Comparison of ENCODE assay signal across 1 cellular context in genomic region chr1:113041569-113042335, GRCh38.
TF ChIP-seq lines count a peak whose summit lies in the region.

No MANE protein-coding gene starts in this region.

TF ChIP-seq in K562, 482 proteins besides CTCF, POLR2A, EP300 and RAD21 (continued from another document and continues in another):
- no peak for TF ChIP-seq HINFP (tag; conservative IDR thresholded peaks at IDR 0.05; ENCODE audit: low read depth)
- TF ChIP-seq ZNF184 (CRISPR knock-in tag; IDR thresholded peaks at IDR 0.05): no peak
- TF ChIP-seq ZNF41 (CRISPR knock-in tag; conservative IDR thresholded peaks at IDR 0.05): no peak
- TF ChIP-seq MYBL2 (IDR thresholded peaks at IDR 0.05; ENCODE audit: low read depth): no peak
- TF ChIP-seq MYBL2 (CRISPR knock-in tag; IDR thresholded peaks at IDR 0.05; ENCODE audit: borderline replicate concordance): no peak
- TF ChIP-seq ZBTB1 (CRISPR knock-in tag; IDR thresholded peaks at IDR 0.05; ENCODE audit: borderline replicate concordance, low read depth): no peak
- TF ChIP-seq, protein P1, sequence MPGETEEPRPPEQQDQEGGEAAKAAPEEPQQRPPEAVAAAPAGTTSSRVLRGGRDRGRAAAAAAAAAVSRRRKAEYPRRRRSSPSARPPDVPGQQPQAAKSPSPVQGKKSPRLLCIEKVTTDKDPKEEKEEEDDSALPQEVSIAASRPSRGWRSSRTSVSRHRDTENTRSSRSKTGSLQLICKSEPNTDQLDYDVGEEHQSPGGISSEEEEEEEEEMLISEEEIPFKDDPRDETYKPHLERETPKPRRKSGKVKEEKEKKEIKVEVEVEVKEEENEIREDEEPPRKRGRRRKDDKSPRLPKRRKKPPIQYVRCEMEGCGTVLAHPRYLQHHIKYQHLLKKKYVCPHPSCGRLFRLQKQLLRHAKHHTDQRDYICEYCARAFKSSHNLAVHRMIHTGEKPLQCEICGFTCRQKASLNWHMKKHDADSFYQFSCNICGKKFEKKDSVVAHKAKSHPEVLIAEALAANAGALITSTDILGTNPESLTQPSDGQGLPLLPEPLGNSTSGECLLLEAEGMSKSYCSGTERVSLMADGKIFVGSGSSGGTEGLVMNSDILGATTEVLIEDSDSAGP (CRISPR knock-in tag; IDR thresholded peaks at IDR 0.05): no peak
- no peak for TF ChIP-seq MCM7 (IDR thresholded peaks at IDR 0.05)
- TF ChIP-seq BCL6 (CRISPR knock-in tag; IDR thresholded peaks at IDR 0.05): no peak
- TF ChIP-seq ETS2 (tag; IDR thresholded peaks at IDR 0.05; ENCODE audit: borderline replicate concordance, poor library complexity, severe bottlenecking): no peak
- TF ChIP-seq, protein P2, sequence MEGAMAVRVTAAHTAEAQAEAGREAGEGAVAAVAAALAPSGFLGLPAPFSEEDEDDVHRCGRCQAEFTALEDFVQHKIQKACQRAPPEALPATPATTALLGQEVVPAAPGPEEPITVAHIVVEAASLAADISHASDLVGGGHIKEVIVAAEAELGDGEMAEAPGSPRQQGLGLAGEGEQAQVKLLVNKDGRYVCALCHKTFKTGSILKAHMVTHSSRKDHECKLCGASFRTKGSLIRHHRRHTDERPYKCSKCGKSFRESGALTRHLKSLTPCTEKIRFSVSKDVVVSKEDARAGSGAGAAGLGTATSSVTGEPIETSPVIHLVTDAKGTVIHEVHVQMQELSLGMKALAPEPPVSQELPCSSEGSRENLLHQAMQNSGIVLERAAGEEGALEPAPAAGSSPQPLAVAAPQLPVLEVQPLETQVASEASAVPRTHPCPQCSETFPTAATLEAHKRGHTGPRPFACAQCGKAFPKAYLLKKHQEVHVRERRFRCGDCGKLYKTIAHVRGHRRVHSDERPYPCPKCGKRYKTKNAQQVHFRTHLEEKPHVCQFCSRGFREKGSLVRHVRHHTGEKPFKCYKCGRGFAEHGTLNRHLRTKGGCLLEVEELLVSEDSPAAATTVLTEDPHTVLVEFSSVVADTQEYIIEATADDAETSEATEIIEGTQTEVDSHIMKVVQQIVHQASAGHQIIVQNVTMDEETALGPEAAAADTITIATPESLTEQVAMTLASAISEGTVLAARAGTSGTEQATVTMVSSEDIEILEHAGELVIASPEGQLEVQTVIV (CRISPR knock-in tag; IDR thresholded peaks at IDR 0.05; ENCODE audit: borderline replicate concordance): no peak
- TF ChIP-seq ZNF76 (CRISPR knock-in tag; IDR thresholded peaks at IDR 0.05; ENCODE audit: borderline replicate concordance): no peak
- TF ChIP-seq MBD2 (IDR thresholded peaks at IDR 0.05; ENCODE audit: borderline replicate concordance, low read depth): no peak
- peak; percentile 92 for TF ChIP-seq CBFA2T2 (conservative IDR thresholded peaks at IDR 0.05)
- no peak for TF ChIP-seq CBFB (CRISPR knock-in tag; IDR thresholded peaks at IDR 0.05)
- TF ChIP-seq KLF10 (CRISPR knock-in tag; IDR thresholded peaks at IDR 0.05): no peak
- TF ChIP-seq PHF21A (IDR thresholded peaks at IDR 0.05; ENCODE audit: borderline replicate concordance, low read depth): no peak
- TF ChIP-seq ZNF408 (CRISPR knock-in tag; IDR thresholded peaks at IDR 0.05; ENCODE audit: low read depth): no peak
- TF ChIP-seq HDAC1 (IDR thresholded peaks at IDR 0.05): peak in 1 of 2 experiments; percentile 57; a peak in 2 of 4 replicates
- no peak for TF ChIP-seq ZNF282 (CRISPR knock-in tag; IDR thresholded peaks at IDR 0.05)
- no peak for TF ChIP-seq TGIF2 (CRISPR knock-in tag; IDR thresholded peaks at IDR 0.05)
- no peak for TF ChIP-seq NFRKB (IDR thresholded peaks at IDR 0.05; ENCODE audit: low read depth)
- TF ChIP-seq VEZF1 (CRISPR knock-in tag; IDR thresholded peaks at IDR 0.05): no peak; the same call in 1 of the 2 replicates
- peak; percentile 58; the same call in 1 of the 2 replicates for TF ChIP-seq CC2D1A (IDR thresholded peaks at IDR 0.05)
- TF ChIP-seq SRSF3 (IDR thresholded peaks at IDR 0.05; ENCODE audit: insufficient read depth, low read length): no peak
- no peak for TF ChIP-seq BRF1 (IDR thresholded peaks at IDR 0.05; ENCODE audit: borderline replicate concordance, extremely low read depth, insufficient read length)
- no peak for TF ChIP-seq ZFX (CRISPR knock-in tag; IDR thresholded peaks at IDR 0.05)
- no peak for TF ChIP-seq ZNF23 (CRISPR knock-in tag; IDR thresholded peaks at IDR 0.05)
- no peak for TF ChIP-seq ZNF384 (IDR thresholded peaks at IDR 0.05; ENCODE audit: low read depth, low read length)
- TF ChIP-seq KLF1 (tag; IDR thresholded peaks at IDR 0.05): no peak
- no peak for TF ChIP-seq TRIM28 (IDR thresholded peaks at IDR 0.05)
- peak; percentile 91 for TF ChIP-seq KLF16 (IDR thresholded peaks at IDR 0.05)
- TF ChIP-seq, protein P3, sequence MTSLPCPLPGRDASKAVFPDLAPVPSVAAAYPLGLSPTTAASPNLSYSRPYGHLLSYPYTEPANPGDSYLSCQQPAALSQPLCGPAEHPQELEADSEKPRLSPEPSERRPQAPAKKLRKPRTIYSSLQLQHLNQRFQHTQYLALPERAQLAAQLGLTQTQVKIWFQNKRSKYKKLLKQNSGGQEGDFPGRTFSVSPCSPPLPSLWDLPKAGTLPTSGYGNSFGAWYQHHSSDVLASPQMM (CRISPR knock-in tag; IDR thresholded peaks at IDR 0.05): no peak
- no peak for TF ChIP-seq ZNF12 (CRISPR knock-in tag; IDR thresholded peaks at IDR 0.05)
- TF ChIP-seq MECOM (CRISPR knock-in tag; IDR thresholded peaks at IDR 0.05): peak; percentile 47; the same call in 1 of the 2 replicates
- TF ChIP-seq, protein P4, sequence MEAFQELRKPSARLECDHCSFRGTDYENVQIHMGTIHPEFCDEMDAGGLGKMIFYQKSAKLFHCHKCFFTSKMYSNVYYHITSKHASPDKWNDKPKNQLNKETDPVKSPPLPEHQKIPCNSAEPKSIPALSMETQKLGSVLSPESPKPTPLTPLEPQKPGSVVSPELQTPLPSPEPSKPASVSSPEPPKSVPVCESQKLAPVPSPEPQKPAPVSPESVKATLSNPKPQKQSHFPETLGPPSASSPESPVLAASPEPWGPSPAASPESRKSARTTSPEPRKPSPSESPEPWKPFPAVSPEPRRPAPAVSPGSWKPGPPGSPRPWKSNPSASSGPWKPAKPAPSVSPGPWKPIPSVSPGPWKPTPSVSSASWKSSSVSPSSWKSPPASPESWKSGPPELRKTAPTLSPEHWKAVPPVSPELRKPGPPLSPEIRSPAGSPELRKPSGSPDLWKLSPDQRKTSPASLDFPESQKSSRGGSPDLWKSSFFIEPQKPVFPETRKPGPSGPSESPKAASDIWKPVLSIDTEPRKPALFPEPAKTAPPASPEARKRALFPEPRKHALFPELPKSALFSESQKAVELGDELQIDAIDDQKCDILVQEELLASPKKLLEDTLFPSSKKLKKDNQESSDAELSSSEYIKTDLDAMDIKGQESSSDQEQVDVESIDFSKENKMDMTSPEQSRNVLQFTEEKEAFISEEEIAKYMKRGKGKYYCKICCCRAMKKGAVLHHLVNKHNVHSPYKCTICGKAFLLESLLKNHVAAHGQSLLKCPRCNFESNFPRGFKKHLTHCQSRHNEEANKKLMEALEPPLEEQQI (IDR thresholded peaks at IDR 0.05): no peak
- no peak for TF ChIP-seq GABPB2 (CRISPR knock-in tag; conservative IDR thresholded peaks at IDR 0.05)
- TF ChIP-seq SNRNP70 (optimal IDR thresholded peaks at IDR 0.05; ENCODE audit: low read depth, low read length): no peak
- TF ChIP-seq CBX3 (IDR thresholded peaks at IDR 0.05; ENCODE audit: borderline replicate concordance in 1 of 2, low read length in 2 of 2): no peak
- TF ChIP-seq ZNF121 (CRISPR knock-in tag; conservative IDR thresholded peaks at IDR 0.05): no peak
- TF ChIP-seq ZNF124 (CRISPR knock-in tag; IDR thresholded peaks at IDR 0.05): no peak
- no peak for TF ChIP-seq SMARCA5 (IDR thresholded peaks at IDR 0.05)
- TF ChIP-seq RBM22 (IDR thresholded peaks at IDR 0.05; ENCODE audit: low read depth, low read length, poor library complexity, severe bottlenecking): no peak
- TF ChIP-seq PURB (CRISPR knock-in tag; IDR thresholded peaks at IDR 0.05; ENCODE audit: low read depth): no peak
- TF ChIP-seq STAT5A (IDR thresholded peaks at IDR 0.05; ENCODE audit: borderline replicate concordance, low read length): peak; percentile 53; the same call in 1 of the 2 replicates
- no peak for TF ChIP-seq BRF2 (IDR thresholded peaks at IDR 0.05; ENCODE audit: borderline replicate concordance, insufficient read depth, insufficient read length)
- TF ChIP-seq KDM4B (IDR thresholded peaks at IDR 0.05; ENCODE audit: borderline replicate concordance in 2 of 2, low read depth in 1 of 2): no peak
- 0 out of 2 replicates have a peak, but pooled peaks have one; percentile 16 for TF ChIP-seq JUND (IDR thresholded peaks at IDR 0.05; ENCODE audit: borderline replicate concordance, low read depth, low read length)
- TF ChIP-seq JUND (tag; IDR thresholded peaks at IDR 0.05; ENCODE audit: borderline replicate concordance, low read depth, low read length): no peak; the same call in 2 of the 3 replicates
- no peak for TF ChIP-seq ZC3H11A (IDR thresholded peaks at IDR 0.05; ENCODE audit: low read depth, low read length)
- TF ChIP-seq, protein P5, sequence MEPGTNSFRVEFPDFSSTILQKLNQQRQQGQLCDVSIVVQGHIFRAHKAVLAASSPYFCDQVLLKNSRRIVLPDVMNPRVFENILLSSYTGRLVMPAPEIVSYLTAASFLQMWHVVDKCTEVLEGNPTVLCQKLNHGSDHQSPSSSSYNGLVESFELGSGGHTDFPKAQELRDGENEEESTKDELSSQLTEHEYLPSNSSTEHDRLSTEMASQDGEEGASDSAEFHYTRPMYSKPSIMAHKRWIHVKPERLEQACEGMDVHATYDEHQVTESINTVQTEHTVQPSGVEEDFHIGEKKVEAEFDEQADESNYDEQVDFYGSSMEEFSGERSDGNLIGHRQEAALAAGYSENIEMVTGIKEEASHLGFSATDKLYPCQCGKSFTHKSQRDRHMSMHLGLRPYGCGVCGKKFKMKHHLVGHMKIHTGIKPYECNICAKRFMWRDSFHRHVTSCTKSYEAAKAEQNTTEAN (CRISPR knock-in tag; IDR thresholded peaks at IDR 0.05): no peak
- no peak for TF ChIP-seq SAFB2 (IDR thresholded peaks at IDR 0.05; ENCODE audit: borderline replicate concordance, low read depth, low read length, severe bottlenecking)
- peak; percentile 85 for TF ChIP-seq POLR2AphosphoS5 (IDR thresholded peaks at IDR 0.05; ENCODE audit: control insufficient read depth, insufficient read depth, low read depth, low read length)
- TF ChIP-seq HNRNPUL1 (IDR thresholded peaks at IDR 0.05; ENCODE audit: low read length): no peak
- no peak for TF ChIP-seq ZNF584 (CRISPR knock-in tag; IDR thresholded peaks at IDR 0.05; ENCODE audit: low read depth)
- no peak for TF ChIP-seq THAP12 (CRISPR knock-in tag; IDR thresholded peaks at IDR 0.05)
- no peak for TF ChIP-seq NBN (IDR thresholded peaks at IDR 0.05; ENCODE audit: low read depth)
- TF ChIP-seq SAFB (IDR thresholded peaks at IDR 0.05; ENCODE audit: borderline replicate concordance, low read depth, low read length): no peak
- TF ChIP-seq ZNF75A (CRISPR knock-in tag; IDR thresholded peaks at IDR 0.05): no peak
- TF ChIP-seq SOX6 (IDR thresholded peaks at IDR 0.05): peak; percentile 62; the same call in 1 of the 2 replicates
- no peak for TF ChIP-seq NELFE (IDR thresholded peaks at IDR 0.05; ENCODE audit: insufficient read depth, insufficient read length)
- TF ChIP-seq NRF1 (conservative IDR thresholded peaks at IDR 0.05 in 1 of 2, IDR thresholded peaks at IDR 0.05 in 1 of 2): no peak
- TF ChIP-seq KDM1A (IDR thresholded peaks at IDR 0.05): peak; percentile 82 to 83
